ENCODE assay signal across 1 cellular context in genomic region chr6:89895273-89895874, GRCh38.
TF ChIP-seq lines count a peak whose summit lies in the region.

No MANE protein-coding gene starts in this region.

TF ChIP-seq in GM12878, 131 proteins besides CTCF, POLR2A, EP300 and RAD21 (continued from another document):
- peak; percentile 96 for TF ChIP-seq REST (IDR thresholded peaks at IDR 0.05; ENCODE audit: low read depth, low read length)
